1 cellular context compared by ENCODE assay signal in genomic region chr10:43211431-43212042, GRCh38.
TF ChIP-seq lines count a peak whose summit lies in the region.

No MANE protein-coding gene starts in this region.

TF ChIP-seq in HepG2, 621 proteins besides CTCF, POLR2A, EP300 and RAD21:
- TF ChIP-seq HNRNPLL (IDR thresholded peaks at IDR 0.05; ENCODE audit: low read depth, low read length, poor library complexity, severe bottlenecking) (no peak), KDM3A (CRISPR knock-in tag; IDR thresholded peaks at IDR 0.05; ENCODE audit: low read depth) (no peak), KAT2B (IDR thresholded peaks at IDR 0.05; ENCODE audit: borderline replicate concordance, low read depth, low read length) (no peak), POLR2AphosphoS2 (IDR thresholded peaks at IDR 0.05; ENCODE audit: low read depth, low read length) (no peak), BRD4 (CRISPR knock-in tag; IDR thresholded peaks at IDR 0.05) (no peak), ZNF615 (CRISPR knock-in tag; IDR thresholded peaks at IDR 0.05; ENCODE audit: borderline replicate concordance) (no peak), ZNF770 (CRISPR knock-in tag; IDR thresholded peaks at IDR 0.05) (no peak), ZNF670 (CRISPR knock-in tag; IDR thresholded peaks at IDR 0.05; ENCODE audit: borderline replicate concordance) (no peak), NCOA2 (CRISPR knock-in tag; IDR thresholded peaks at IDR 0.05) (no peak), PPARG (CRISPR knock-in tag; conservative IDR thresholded peaks at IDR 0.05) (no peak), ADNP (CRISPR knock-in tag; IDR thresholded peaks at IDR 0.05) (no peak), ATAD3A (CRISPR knock-in tag; IDR thresholded peaks at IDR 0.05) (no peak), HDAC6 (IDR thresholded peaks at IDR 0.05; ENCODE audit: low read depth, low read length) (no peak), RFX5 (IDR thresholded peaks at IDR 0.05; ENCODE audit: low read depth, low read length) (no peak), ZBTB4 (CRISPR knock-in tag; IDR thresholded peaks at IDR 0.05; ENCODE audit: borderline replicate concordance) (no peak), IKZF4 (CRISPR knock-in tag; IDR thresholded peaks at IDR 0.05; ENCODE audit: borderline replicate concordance, low read depth, not compliant biosample characterization) (no peak)
- TF ChIP-seq, protein P1, sequence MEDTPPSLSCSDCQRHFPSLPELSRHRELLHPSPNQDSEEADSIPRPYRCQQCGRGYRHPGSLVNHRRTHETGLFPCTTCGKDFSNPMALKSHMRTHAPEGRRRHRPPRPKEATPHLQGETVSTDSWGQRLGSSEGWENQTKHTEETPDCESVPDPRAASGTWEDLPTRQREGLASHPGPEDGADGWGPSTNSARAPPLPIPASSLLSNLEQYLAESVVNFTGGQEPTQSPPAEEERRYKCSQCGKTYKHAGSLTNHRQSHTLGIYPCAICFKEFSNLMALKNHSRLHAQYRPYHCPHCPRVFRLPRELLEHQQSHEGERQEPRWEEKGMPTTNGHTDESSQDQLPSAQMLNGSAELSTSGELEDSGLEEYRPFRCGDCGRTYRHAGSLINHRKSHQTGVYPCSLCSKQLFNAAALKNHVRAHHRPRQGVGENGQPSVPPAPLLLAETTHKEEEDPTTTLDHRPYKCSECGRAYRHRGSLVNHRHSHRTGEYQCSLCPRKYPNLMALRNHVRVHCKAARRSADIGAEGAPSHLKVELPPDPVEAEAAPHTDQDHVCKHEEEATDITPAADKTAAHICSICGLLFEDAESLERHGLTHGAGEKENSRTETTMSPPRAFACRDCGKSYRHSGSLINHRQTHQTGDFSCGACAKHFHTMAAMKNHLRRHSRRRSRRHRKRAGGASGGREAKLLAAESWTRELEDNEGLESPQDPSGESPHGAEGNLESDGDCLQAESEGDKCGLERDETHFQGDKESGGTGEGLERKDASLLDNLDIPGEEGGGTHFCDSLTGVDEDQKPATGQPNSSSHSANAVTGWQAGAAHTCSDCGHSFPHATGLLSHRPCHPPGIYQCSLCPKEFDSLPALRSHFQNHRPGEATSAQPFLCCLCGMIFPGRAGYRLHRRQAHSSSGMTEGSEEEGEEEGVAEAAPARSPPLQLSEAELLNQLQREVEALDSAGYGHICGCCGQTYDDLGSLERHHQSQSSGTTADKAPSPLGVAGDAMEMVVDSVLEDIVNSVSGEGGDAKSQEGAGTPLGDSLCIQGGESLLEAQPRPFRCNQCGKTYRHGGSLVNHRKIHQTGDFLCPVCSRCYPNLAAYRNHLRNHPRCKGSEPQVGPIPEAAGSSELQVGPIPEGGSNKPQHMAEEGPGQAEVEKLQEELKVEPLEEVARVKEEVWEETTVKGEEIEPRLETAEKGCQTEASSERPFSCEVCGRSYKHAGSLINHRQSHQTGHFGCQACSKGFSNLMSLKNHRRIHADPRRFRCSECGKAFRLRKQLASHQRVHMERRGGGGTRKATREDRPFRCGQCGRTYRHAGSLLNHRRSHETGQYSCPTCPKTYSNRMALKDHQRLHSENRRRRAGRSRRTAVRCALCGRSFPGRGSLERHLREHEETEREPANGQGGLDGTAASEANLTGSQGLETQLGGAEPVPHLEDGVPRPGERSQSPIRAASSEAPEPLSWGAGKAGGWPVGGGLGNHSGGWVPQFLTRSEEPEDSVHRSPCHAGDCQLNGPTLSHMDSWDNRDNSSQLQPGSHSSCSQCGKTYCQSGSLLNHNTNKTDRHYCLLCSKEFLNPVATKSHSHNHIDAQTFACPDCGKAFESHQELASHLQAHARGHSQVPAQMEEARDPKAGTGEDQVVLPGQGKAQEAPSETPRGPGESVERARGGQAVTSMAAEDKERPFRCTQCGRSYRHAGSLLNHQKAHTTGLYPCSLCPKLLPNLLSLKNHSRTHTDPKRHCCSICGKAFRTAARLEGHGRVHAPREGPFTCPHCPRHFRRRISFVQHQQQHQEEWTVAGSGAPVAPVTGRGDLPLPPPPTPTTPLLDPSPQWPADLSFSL (CRISPR knock-in tag; IDR thresholded peaks at IDR 0.05): no peak
- TF ChIP-seq, protein P2, sequence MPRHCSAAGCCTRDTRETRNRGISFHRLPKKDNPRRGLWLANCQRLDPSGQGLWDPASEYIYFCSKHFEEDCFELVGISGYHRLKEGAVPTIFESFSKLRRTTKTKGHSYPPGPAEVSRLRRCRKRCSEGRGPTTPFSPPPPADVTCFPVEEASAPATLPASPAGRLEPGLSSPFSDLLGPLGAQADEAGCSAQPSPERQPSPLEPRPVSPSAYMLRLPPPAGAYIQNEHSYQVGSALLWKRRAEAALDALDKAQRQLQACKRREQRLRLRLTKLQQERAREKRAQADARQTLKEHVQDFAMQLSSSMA (CRISPR knock-in tag; IDR thresholded peaks at IDR 0.05): no peak
